Comparison of ENCODE assay signal across 1 cellular context in the genomic region with DNA sequence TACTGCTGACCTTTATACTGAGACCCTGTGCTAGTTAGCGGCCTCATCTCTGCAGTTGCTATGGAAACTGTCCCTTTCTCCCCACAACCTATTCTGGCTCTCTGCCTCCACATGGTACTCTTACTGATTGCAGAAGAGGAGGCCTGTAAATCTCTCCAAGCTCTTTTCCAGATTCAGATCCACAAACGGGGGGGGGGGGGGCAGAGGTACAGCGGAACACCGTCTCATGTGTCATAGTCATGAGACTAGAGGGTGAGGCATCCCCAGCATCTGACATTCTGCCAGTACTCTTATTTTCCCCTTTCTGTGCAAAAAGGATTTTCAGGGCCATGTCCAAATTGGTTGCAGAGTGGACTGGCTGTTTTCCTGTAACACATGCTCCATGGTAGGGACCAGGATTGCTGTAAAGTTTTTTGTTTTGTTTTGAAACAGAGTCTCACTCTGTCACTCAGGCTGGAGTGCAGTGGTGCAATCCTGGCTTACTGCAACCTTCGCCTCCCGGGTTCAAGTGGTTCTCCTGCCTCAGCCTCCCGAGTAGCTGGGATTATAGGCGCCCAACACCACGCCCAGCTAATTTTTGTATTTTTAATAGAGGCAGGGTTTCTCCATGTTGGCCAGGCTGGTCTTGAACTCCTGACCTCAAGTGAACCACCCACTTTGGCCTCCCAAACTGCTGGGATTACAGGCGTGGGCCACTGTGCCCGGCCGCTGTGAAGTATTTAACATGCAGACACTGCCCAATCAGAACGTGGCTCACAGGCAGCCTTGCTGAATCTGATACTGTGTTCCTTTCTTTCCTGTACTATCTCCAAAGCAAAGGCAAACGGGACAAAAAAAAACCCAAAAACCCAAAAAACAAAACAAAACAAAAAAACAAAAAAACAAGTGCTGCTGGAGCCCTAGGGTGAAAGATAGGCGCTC.
TF ChIP-seq lines count a peak whose summit lies in the region.

No MANE protein-coding gene starts in this region.

TF ChIP-seq in H1, 55 proteins besides CTCF, POLR2A, EP300 and RAD21:
- TF ChIP-seq SIN3A (conservative IDR thresholded peaks at IDR 0.05 in 1 of 2, IDR thresholded peaks at IDR 0.05 in 1 of 2; ENCODE audit: low read depth in 1 of 2, low read length in 2 of 2) (no peak), SRF (IDR thresholded peaks at IDR 0.05; ENCODE audit: low read depth, low read length) (no peak), MAFK (IDR thresholded peaks at IDR 0.05; ENCODE audit: low read depth, low read length) (no peak), SAP30 (IDR thresholded peaks at IDR 0.05; ENCODE audit: insufficient read depth, insufficient replicate concordance, low read length) (no peak)
